15 cellular contexts compared by ENCODE assay signal in the genomic region with DNA sequence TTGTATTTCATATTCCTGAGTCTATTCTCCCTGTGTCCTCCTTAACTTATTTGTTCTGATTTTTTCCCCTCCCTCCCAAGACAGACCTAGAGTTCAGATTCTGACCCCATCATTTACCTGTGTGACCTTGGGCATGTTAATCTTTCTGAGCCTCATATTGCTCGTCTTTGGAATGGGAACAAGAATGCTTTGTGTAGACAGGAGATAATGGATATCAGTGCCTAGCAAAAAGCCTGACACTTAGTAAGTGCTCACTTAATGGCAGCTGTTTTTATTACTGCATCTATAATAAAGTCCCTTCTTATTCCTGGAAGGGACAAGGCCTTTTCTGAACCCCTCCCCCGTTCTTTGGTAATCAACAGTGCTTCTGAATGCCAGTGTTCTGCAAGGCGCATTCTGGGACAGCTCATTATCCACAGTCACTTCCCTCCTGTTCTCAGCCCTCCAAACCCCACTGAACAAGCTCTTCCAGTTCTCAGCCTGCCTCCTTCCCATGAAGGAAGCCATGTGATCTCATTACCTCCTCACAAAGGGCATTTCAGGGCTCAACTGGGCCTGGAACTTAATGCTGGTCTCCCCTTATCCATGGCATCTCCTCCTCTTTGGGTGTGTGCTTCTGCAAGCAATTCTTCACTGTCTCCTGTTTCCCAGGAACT. TPM values are rescaled to one million over a fixed set of nuclear protein-coding genes. Genes with fewer than 3 reads are reported as not detected.
A peak's percentile ranks its signal among the peaks of the same experiment; 100 is the strongest.
DNase-seq lines count a peak whose midpoint lies in the region; ATAC-seq, FAIRE-seq and TF ChIP-seq lines count a peak whose summit lies in the region.
"Had no signal": no experiment of that assay in that cellular context is flagged by ENCODE, and none has a peak within 500 bp of the region (broad histone marks: within the 10 kb centered on the region; RNA-seq: fewer than 3 reads in every experiment).

No MANE protein-coding gene starts in this region.

- H3K4me3 Mint-ChIP-seq in endothelial cell (ENCODE audit: unreplicated experiment) = no peak overlapping the region
- H3K4me3 Mint-ChIP-seq: activated naive CD8-positive, alpha-beta T cell treated with anti-CD3 and anti-CD28 coated beads for 36 hours; T-helper 17 cell had no signal

- H3K36me3 Mint-ChIP-seq in endothelial cell (ENCODE audit: low read depth, unreplicated experiment) = no peaks in the 10 kb centered on the region

- ATAC-seq in GM18873 (IDR thresholded peaks at IDR 0.05; ENCODE audit: low FRiP score, unreplicated experiment) = no peak
- ATAC-seq in GM18519 (IDR thresholded peaks at IDR 0.05; ENCODE audit: low FRiP score, unreplicated experiment) = no peak
- ATAC-seq: T-helper 17 cell had no signal

- H3K4me1 Mint-ChIP-seq in endothelial cell (ENCODE audit: unreplicated experiment) = peaks cover 49% of the 10 kb centered on the region

- no peaks in the 10 kb centered on the region for H3K9me3 Mint-ChIP-seq in endothelial cell (ENCODE audit: unreplicated experiment)
- H3K9me3 Mint-ChIP-seq: activated naive CD8-positive, alpha-beta T cell treated with anti-CD3 and anti-CD28 coated beads for 36 hours had no signal

- FAIRE-seq in frontal cortex (lab: Jason Lieb, UNC) = no peak

- peaks cover 5% of the 10 kb centered on the region for H3K27me3 Mint-ChIP-seq in endothelial cell (ENCODE audit: unreplicated experiment)
- H3K27me3 Mint-ChIP-seq: activated naive CD8-positive, alpha-beta T cell treated with anti-CD3 and anti-CD28 coated beads for 36 hours; T-helper 17 cell had no signal

- no peak for TF ChIP-seq CTCF in endothelial cell (IDR thresholded peaks at IDR 0.05; ENCODE audit: unreplicated experiment)

- peak overlapping the region; percentile 37 for H3K27ac Mint-ChIP-seq in endothelial cell (ENCODE audit: unreplicated experiment)
- H3K27ac Mint-ChIP-seq: activated naive CD8-positive, alpha-beta T cell treated with anti-CD3 and anti-CD28 coated beads for 36 hours had no signal

- DNase-seq in Ammon's horn (ENCODE audit: low spot score) (peak; percentile 54), LoVo (ENCODE audit: low spot score) (peak; percentile 61), endothelial cell (ENCODE audit: low spot score) (no peak), mucosa of gallbladder (ENCODE audit: low spot score) (peak; percentile 61), NCI-H146 (lab: John Stamatoyannopoulos, UW) (no peak), frontal cortex (ENCODE audit: low spot score in 2 of 2) (no peak)
- DNase-seq: activated naive CD8-positive, alpha-beta T cell treated with anti-CD3 and anti-CD28 coated beads for 36 hours; effector CD8-positive, alpha-beta T cell; GDM1; NCI-H2029; NCI-H748 treated with DMSO at 0.1 percent for 48 hours; T-helper 17 cell had no signal

RNA-seq across cellular contexts. Expression of gene SUPT4H1, which starts 25.1 kb away (rescaled TPM):
- total RNA-seq in endothelial cell (ENCODE audit: unreplicated experiment) (150 TPM), mucosa of gallbladder (72.4 TPM), frontal cortex (35.1 TPM)

RNA-seq across cellular contexts. Expression of gene RNF43, which starts 40.2 kb away (rescaled TPM):
- 0.56 TPM for total RNA-seq in endothelial cell (ENCODE audit: unreplicated experiment)
- 19.0 TPM for total RNA-seq in mucosa of gallbladder
- 0.41 TPM for total RNA-seq in frontal cortex
- total RNA-seq: posterior vena cava had no signal

RNA-seq across cellular contexts. Expression of gene TSPOAP1, which starts 48.5 kb away (rescaled TPM):
- 1.3 TPM for total RNA-seq in endothelial cell (ENCODE audit: unreplicated experiment)
- 30.2 TPM for total RNA-seq in mucosa of gallbladder
- 31.0 TPM for total RNA-seq in frontal cortex

Comparison
In these comparisons a context has a peak if more than half of its experiments do, and no peak if none do; other contexts are left out.
1. DNase-seq: peak in Ammon's horn (single experiment), LoVo (single experiment) and mucosa of gallbladder (single experiment); none in endothelial cell (single experiment), NCI-H146 (single experiment) and frontal cortex (0 of 2).
2. RNA of gene RNF43, which starts 40.2 kb away (total RNA-seq): 19.0 TPM in mucosa of gallbladder (single experiment); 0.56 TPM in endothelial cell (single experiment) and 0.41 TPM in frontal cortex (single experiment); every median in the first group is over 10 times any median in the second.
3. RNA of gene TSPOAP1, which starts 48.5 kb away (total RNA-seq): 31.0 TPM in frontal cortex (single experiment) and 30.2 TPM in mucosa of gallbladder (single experiment); 1.3 TPM in endothelial cell (single experiment); every median in the first group is over 10 times any median in the second.